In the genomic region with DNA sequence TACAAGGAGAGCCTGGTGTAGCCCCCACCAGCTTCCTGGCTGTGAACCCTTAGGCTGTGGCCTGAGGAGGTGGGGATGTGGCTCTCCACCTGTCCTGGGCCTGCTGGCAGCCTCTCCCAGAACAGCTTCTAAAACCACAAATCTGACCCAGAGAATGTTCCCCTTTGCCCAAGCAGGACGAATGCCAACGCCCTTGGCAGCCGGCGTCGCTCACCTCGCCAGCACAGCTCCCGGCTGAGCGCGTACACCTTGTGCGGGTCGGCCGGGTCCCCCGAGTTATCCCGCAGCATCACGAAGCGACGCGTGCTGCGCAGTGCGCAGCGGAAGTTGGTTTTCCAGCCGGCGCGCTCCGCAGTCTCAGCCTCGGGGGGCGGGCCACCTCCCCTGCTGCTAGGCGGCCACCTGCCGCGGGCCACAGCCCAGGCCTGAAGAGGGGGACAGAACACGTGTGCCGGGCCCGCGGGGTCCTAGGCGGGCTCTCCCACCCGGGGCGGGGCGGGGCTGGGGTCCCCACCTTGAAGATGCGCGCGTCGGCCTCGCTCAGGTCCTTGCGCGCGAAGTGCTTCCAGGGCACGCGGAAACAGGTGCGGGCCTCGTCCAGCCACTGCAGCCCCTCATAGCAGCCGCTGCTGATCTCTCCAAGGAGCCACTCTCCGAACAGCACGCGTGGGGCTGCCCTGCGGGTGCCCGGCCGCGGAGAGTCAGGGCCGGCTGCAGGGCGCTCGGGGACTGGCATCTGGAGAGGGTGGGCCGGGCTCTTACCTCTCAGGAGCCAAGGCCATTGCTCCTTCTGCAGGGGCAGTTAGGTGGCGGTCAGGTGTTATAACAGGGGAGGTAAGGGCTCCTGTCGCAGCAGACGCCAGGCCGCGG, we compare ENCODE assay signal across 8 cellular contexts. TPM values are rescaled to one million over a fixed set of nuclear protein-coding genes. Genes with fewer than 3 reads are reported as not detected.
DNase-seq lines count a peak whose midpoint lies in the region; ATAC-seq and TF ChIP-seq lines count a peak whose summit lies in the region.

No MANE protein-coding gene starts in this region.

- no peaks in the 10 kb centered on the region for H3K79me2 ChIP-seq in OCI-LY1 (ENCODE audit: insufficient read depth, low read length)

- POLR2A ChIA-PET in HEK293T (lab: Yijun Ruan, JAX), result interaction anchor here (0.7 to 1.0 kb wide), 4 partner anchors 11 to 79 kb away, joined by 3 to 4 read pairs (median 3); partner anchors contain the start of gene HRAS

- H3K4me1 ChIP-seq in OCI-LY1 (ENCODE audit: insufficient read depth, low read length, severe bottlenecking), result peaks cover 31% of the 10 kb centered on the region
- H3K4me1 ChIP-seq in muscle layer of duodenum (ENCODE audit: control insufficient read depth in 1 of 2, insufficient read depth in 2 of 2, low read length in 2 of 2), result peaks cover 0 to 16% of the 10 kb centered on the region in 2 donors

- intact Hi-C loops in dorsolateral prefrontal cortex (cut with DNase I), result no loop called here

- no peak for TF ChIP-seq CTCF in OCI-LY1 (IDR thresholded peaks at IDR 0.05; ENCODE audit: low read length)
- TF ChIP-seq CTCF in dorsolateral prefrontal cortex (IDR thresholded peaks at IDR 0.05 in 54 of 56, conservative IDR thresholded peaks at IDR 0.05 in 2 of 56; ENCODE audit: low read depth in 1 of 56, partially characterized antibody in 56 of 56), result no peak

- H3K27ac ChIP-seq in OCI-LY1 (ENCODE audit: low read depth, low read length, poor library complexity, severe bottlenecking) (no peak overlapping the region), dorsolateral prefrontal cortex (peak overlapping the region; percentile 9 to 91 (median 80)), muscle layer of duodenum (ENCODE audit: low read length) (peak overlapping the region; percentile 87)

- H3K36me3 ChIP-seq in OCI-LY1 (ENCODE audit: insufficient read depth, low read length) (peaks cover 34% of the 10 kb centered on the region; the same call in 1 of the 2 replicates), muscle layer of duodenum (ENCODE audit: control insufficient read depth in 1 of 2, insufficient read depth in 2 of 2, low read length in 2 of 2) (peaks cover 25 to 34% of the 10 kb centered on the region in 2 donors)

- H4K20me1 ChIP-seq in OCI-LY1 (ENCODE audit: insufficient read depth, low read length), result no peaks in the 10 kb centered on the region

- H3K4me3 ChIP-seq in OCI-LY1 (ENCODE audit: low read depth, low read length, poor library complexity, severe bottlenecking) (peak overlapping the region; percentile 65), dorsolateral prefrontal cortex (peak overlapping the region; percentile 41 to 83 (median 66)), muscle layer of duodenum (ENCODE audit: low read depth in 1 of 2, low read length in 2 of 2) (peak overlapping the region; percentile 70 to 84)

- ATAC-seq in GM18909 (IDR thresholded peaks at IDR 0.05; ENCODE audit: poor library complexity, unreplicated experiment), result peak; percentile 1

- CTCF ChIA-PET in HEK293T (lab: Yijun Ruan, JAX), result no interaction called here

- no peak overlapping the region for H2AFZ ChIP-seq in OCI-LY1 (ENCODE audit: low read length)

- H3K9me3 ChIP-seq in OCI-LY1 (ENCODE audit: low read length) (no peaks in the 10 kb centered on the region), muscle layer of duodenum (ENCODE audit: control insufficient read depth in 1 of 2, low read length in 2 of 2) (no peaks in the 10 kb centered on the region)

- no peaks in the 10 kb centered on the region for H3K9me2 ChIP-seq in OCI-LY1 (ENCODE audit: low read depth, low read length)

- no peaks in the 10 kb centered on the region for H3F3A ChIP-seq in OCI-LY1 (ENCODE audit: insufficient read depth, low read length)

- DNase-seq in dorsolateral prefrontal cortex (peak in 1 of 10 donors; percentile 59), HEK293T (ENCODE audit: extremely low spot score) (no peak), epidermal melanocyte (ENCODE audit: insufficient read length, low spot score) (no peak), NCI-H2029 (lab: John Stamatoyannopoulos, UW) (no peak), DMS79 (lab: John Stamatoyannopoulos, UW) (no peak)

- peak overlapping the region; percentile 83 for H3K4me2 ChIP-seq in OCI-LY1 (ENCODE audit: low read length)

- no peaks in the 10 kb centered on the region for H3K27me3 ChIP-seq in OCI-LY1 (ENCODE audit: insufficient read depth, low read length)
- H3K27me3 ChIP-seq in dorsolateral prefrontal cortex, result no peaks in the 10 kb centered on the region
- H3K27me3 ChIP-seq in muscle layer of duodenum (ENCODE audit: low read depth, low read length), result no peaks in the 10 kb centered on the region

- H3K9ac ChIP-seq in OCI-LY1 (ENCODE audit: low read length), result peak overlapping the region; percentile 61; the same call in 1 of the 2 replicates

TF ChIP-seq in HEK293T, 16 proteins besides CTCF, POLR2A, EP300 and RAD21:
- TF ChIP-seq BHLHE40 (IDR thresholded peaks at IDR 0.05; ENCODE audit: borderline replicate concordance), result no peak
- TF ChIP-seq SP1 (IDR thresholded peaks at IDR 0.05), result no peak
- no peak for TF ChIP-seq NFRKB (IDR thresholded peaks at IDR 0.05)
- TF ChIP-seq L3MBTL2 (conservative IDR thresholded peaks at IDR 0.05), result no peak
- no peak for TF ChIP-seq FOXK2 (IDR thresholded peaks at IDR 0.05)
- TF ChIP-seq FOXM1 (IDR thresholded peaks at IDR 0.05; ENCODE audit: borderline replicate concordance), result no peak

RNA-seq across cellular contexts. Expression of gene IRF7, which starts 0.9 kb away (rescaled TPM):
- total RNA-seq in dorsolateral prefrontal cortex, result 10 to 100 TPM in 62 of 120 experiments, 1 to 10 TPM in 58; 3.7 to 42.0 (median 10.2) TPM

RNA-seq across cellular contexts. Expression of gene CDHR5, which starts 9.9 kb away (rescaled TPM):
- not detected for total RNA-seq in dorsolateral prefrontal cortex

RNA-seq across cellular contexts. Expression of gene SCT, which starts 12.2 kb away (rescaled TPM):
- 1 to 10 TPM in 2 of 120 experiments, not detected in 118; 1.6 to 3.1 TPM for total RNA-seq in dorsolateral prefrontal cortex

RNA-seq across cellular contexts. Expression of gene DRD4, which starts 22.3 kb away (rescaled TPM):
- 1 to 10 TPM in 111 of 120 experiments, under 1 TPM in 7, not detected in 2; 0.55 to 8.4 (median 3.0) TPM for total RNA-seq in dorsolateral prefrontal cortex

RNA-seq across cellular contexts. Expression of gene PHRF1, which starts 38.5 kb away (rescaled TPM):
- 10 to 100 TPM; 24.7 to 43.4 (median 32.3) TPM for total RNA-seq in dorsolateral prefrontal cortex
